Comparison of ENCODE assay signal across 1 cellular context in the genomic region with DNA sequence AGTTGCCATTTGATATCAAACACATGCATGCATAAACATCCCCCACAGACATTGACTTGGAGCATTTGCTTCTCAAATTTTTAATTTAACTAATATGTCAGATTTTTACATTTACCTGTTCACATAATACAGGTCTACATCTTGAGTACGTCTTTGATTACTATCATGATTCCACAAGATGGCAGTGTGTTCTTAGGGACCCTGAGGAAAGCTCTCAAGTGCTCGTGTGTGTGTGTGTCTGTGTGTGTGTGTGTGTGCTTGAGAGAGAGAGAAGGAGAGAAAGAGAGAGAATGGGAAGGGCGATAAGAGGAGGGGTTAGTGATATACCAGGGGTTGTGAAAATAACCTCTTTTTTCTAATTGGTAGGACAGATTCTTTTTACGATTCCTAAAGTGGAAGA.
TF ChIP-seq lines count a peak whose summit lies in the region.

No MANE protein-coding gene starts in this region.

TF ChIP-seq in SK-N-SH, 30 proteins besides CTCF, POLR2A, EP300 and RAD21 (continued from another document):
- no peak for TF ChIP-seq MEF2A (IDR thresholded peaks at IDR 0.05; ENCODE audit: borderline replicate concordance, low read depth)
- TF ChIP-seq RCOR1 (IDR thresholded peaks at IDR 0.05; ENCODE audit: low read length) = no peak
